In genomic region chr7:92813390-92814024, GRCh38 we compare ENCODE assay signal across 8 cellular contexts. TPM values are rescaled to one million over a fixed set of nuclear protein-coding genes. Genes with fewer than 3 reads are reported as not detected.
A peak's percentile ranks its signal among the peaks of the same experiment; 100 is the strongest.
DNase-seq lines count a peak whose midpoint lies in the region; ATAC-seq and TF ChIP-seq lines count a peak whose summit lies in the region.

No MANE protein-coding gene starts in this region.

- no peak for TF ChIP-seq CTCF in CD4-positive, alpha-beta T cell (IDR thresholded peaks at IDR 0.05)
- TF ChIP-seq CTCF in activated B cell treated with CpG ODN at 0.5 μM for 24 hours (IDR thresholded peaks at IDR 0.05) = no peak
- TF ChIP-seq CTCF in osteocyte (IDR thresholded peaks at IDR 0.05) = no peak

- CTCF ChIA-PET in CD4-positive, alpha-beta T cell (lab: Charles Lee) = interaction anchor here (0.9 to 3.0 kb wide), 3 partner anchors 9 to 192 kb away, joined by 3 to 22 read pairs (median 7); no protein-coding TSS in a partner anchor
- CTCF ChIA-PET in activated B cell treated with CpG ODN at 0.5 μM for 24 hours (lab: Charles Lee) = interaction anchor here (1.5 kb wide), 1 partner anchor 20 kb away, joined by 9 read pairs; no protein-coding TSS in a partner anchor

- no peak for DNase-seq in CD4-positive, alpha-beta T cell
- DNase-seq in activated B cell treated with CpG ODN at 0.5 μM for 24 hours (no peak), osteocyte (ENCODE audit: extremely low spot score, unreplicated experiment) (no peak), DMS79 treated with DMSO at 0.1 percent for 48 hours (lab: John Stamatoyannopoulos, UW) (no peak), NCI-H1092 treated with DMSO at 0.1 percent for 48 hours (lab: John Stamatoyannopoulos, UW) (no peak)
- no peak for DNase-seq in stimulated activated naive CD4-positive, alpha-beta T cell treated with Interleukin-2 at 50 U/mL for 16 hours (lab: John Stamatoyannopoulos, UW)

- H3K36me3 Mint-ChIP-seq in CD4-positive, alpha-beta T cell (ENCODE audit: low read depth) = peaks cover 8% of the 10 kb centered on the region
- peaks cover 8% of the 10 kb centered on the region for H3K36me3 Mint-ChIP-seq in activated B cell treated with CpG ODN at 0.5 μM for 24 hours (ENCODE audit: low read depth)
- H3K36me3 Mint-ChIP-seq in osteocyte (ENCODE audit: unreplicated experiment) = peaks cover 10% of the 10 kb centered on the region

- no peaks in the 10 kb centered on the region for H3K27me3 ChIP-seq in CD4-positive, alpha-beta T cell (ENCODE audit: control insufficient read depth, insufficient read depth, low read length)

- peaks cover 10% of the 10 kb centered on the region for H3K9me3 ChIP-seq in CD4-positive, alpha-beta T cell (ENCODE audit: control insufficient read depth, low read length)

- H3K4me3 Mint-ChIP-seq in CD4-positive, alpha-beta T cell = peak overlapping the region; percentile 72
- peak overlapping the region; percentile 46 for H3K4me3 Mint-ChIP-seq in activated B cell treated with CpG ODN at 0.5 μM for 24 hours
- no peak overlapping the region for H3K4me3 Mint-ChIP-seq in osteocyte (ENCODE audit: unreplicated experiment)

- no peak overlapping the region for H3K27ac ChIP-seq in CD4-positive, alpha-beta T cell (ENCODE audit: low read depth, low read length)

- ATAC-seq in CD4-positive, alpha-beta T cell (ENCODE audit: poor library complexity) = peak; percentile 67
- ATAC-seq in GM19438 (IDR thresholded peaks at IDR 0.05; ENCODE audit: low read depth, unreplicated experiment) = peak; percentile 47
- ATAC-seq in HG03432 (IDR thresholded peaks at IDR 0.05; ENCODE audit: unreplicated experiment) = peak; percentile 63
- ATAC-seq in activated B cell treated with CpG ODN at 0.5 μM for 24 hours (ENCODE audit: low read depth) = peak; percentile 52

- peaks cover 7% of the 10 kb centered on the region for H3K9me3 Mint-ChIP-seq in CD4-positive, alpha-beta T cell
- H3K9me3 Mint-ChIP-seq in activated B cell treated with CpG ODN at 0.5 μM for 24 hours (peaks cover 8% of the 10 kb centered on the region), osteocyte (ENCODE audit: unreplicated experiment) (peaks cover 4% of the 10 kb centered on the region)

- POLR2A ChIA-PET in CD4-positive, alpha-beta T cell (lab: Charles Lee) = interaction anchor here (0.6 to 1.6 kb wide), 5 partner anchors 10 to 96 kb away, joined by 3 to 8 read pairs (median 4); no protein-coding TSS in a partner anchor
- POLR2A ChIA-PET in activated B cell treated with CpG ODN at 0.5 μM for 24 hours (lab: Charles Lee) = interaction anchor here (1.3 to 1.4 kb wide), 2 partner anchors 19 to 22 kb away, joined by 4 read pairs; partner anchors contain the start of gene CDK6

- intact Hi-C loops in CD4-positive, alpha-beta T cell (cut with DNase I, micrococcal nuclease) = loop anchor here in 1 of 2 experiments (2.0 kb wide), 1 partner anchor 19 kb away; no protein-coding TSS in a partner anchor
- intact Hi-C loops in activated B cell treated with CpG ODN at 0.5 μM for 24 hours (cut with micrococcal nuclease) = loop anchor here (5.0 kb wide), 1 partner anchor 36 kb away; no protein-coding TSS in a partner anchor

- H3K27ac Mint-ChIP-seq in CD4-positive, alpha-beta T cell = peak overlapping the region; percentile 87
- peak overlapping the region; percentile 59 for H3K27ac Mint-ChIP-seq in activated B cell treated with CpG ODN at 0.5 μM for 24 hours
- H3K27ac Mint-ChIP-seq in osteocyte (ENCODE audit: unreplicated experiment) = peak overlapping the region; percentile 67

- H3K4me1 Mint-ChIP-seq in CD4-positive, alpha-beta T cell (ENCODE audit: low read depth) = peaks cover 54% of the 10 kb centered on the region
- H3K4me1 Mint-ChIP-seq in activated B cell treated with CpG ODN at 0.5 μM for 24 hours (peaks cover 40% of the 10 kb centered on the region), osteocyte (ENCODE audit: unreplicated experiment) (peaks cover 60% of the 10 kb centered on the region)

- H3K27me3 Mint-ChIP-seq in CD4-positive, alpha-beta T cell = no peaks in the 10 kb centered on the region
- H3K27me3 Mint-ChIP-seq in activated B cell treated with CpG ODN at 0.5 μM for 24 hours (no peaks in the 10 kb centered on the region), osteocyte (ENCODE audit: unreplicated experiment) (no peaks in the 10 kb centered on the region)

RNA-seq across cellular contexts. Expression of gene CDK6, which starts 22.9 kb away (rescaled TPM):
- 10 to 100 TPM; 13.0 to 13.7 TPM for total RNA-seq in CD4-positive, alpha-beta T cell
- total RNA-seq in activated B cell treated with CpG ODN at 0.5 μM for 24 hours (26.1 and 30.5 TPM in 2 replicates), osteocyte (52.3 and 53.6 TPM in 2 replicates)
